In the genomic region with DNA sequence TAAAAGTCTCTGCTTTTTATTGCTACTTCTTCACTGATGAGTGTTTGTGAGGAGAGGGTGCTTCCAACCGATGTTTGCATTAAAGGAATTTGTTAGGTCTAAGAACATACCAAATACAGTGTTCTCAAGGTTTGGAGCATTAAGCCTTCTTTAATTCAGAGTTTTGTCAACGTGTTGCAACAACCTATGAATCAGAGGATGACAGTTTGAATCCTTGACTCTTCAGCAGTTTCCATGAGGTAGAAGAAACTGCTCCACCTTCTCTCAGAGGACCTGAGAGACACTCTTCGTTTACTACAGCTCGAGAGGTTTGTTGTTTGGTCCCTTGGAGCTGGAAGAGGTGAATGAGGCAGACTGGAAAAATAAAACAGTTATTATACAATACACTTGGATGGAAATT, we compare ENCODE assay signal across 14 cellular contexts.
"Had no signal": no experiment of that assay in that cellular context is flagged by ENCODE, and none has a peak within 500 bp of the region (broad histone marks: within the 10 kb centered on the region; RNA-seq: fewer than 3 reads in every experiment).

No MANE protein-coding gene starts in this region.

- DNase-seq: activated CD4-positive, alpha-beta T cell treated with anti-CD3 and anti-CD28 coated beads, Interleukin-2, amount 10 ng/mL, durations not matched to agents 7 days and 5 days; activated CD8-positive, alpha-beta memory T cell treated with anti-CD3 and anti-CD28 coated beads, Interleukin-2, amount 50 U/mL, for 48 hours; activated gamma-delta T cell treated with Interleukin-2 at 50 U/mL for 16 hours; effector memory CD8-positive, alpha-beta T cell; mucosa of descending colon; naive thymus-derived CD4-positive, alpha-beta T cell; stimulated activated CD4-positive, alpha-beta T cell treated with anti-CD3 and anti-CD28 coated beads, Interleukin-2, amount 100 ng/mL, for 48 hours; thyroid gland had no signal

- H3K4me2 ChIP-seq: hepatocyte had no signal

- H3K9me3 Mint-ChIP-seq: activated CD4-positive, alpha-beta T cell treated with anti-CD3 and anti-CD28 coated beads, Interleukin-2, amount 10 ng/mL, durations not matched to agents 7 days and 5 days; effector memory CD8-positive, alpha-beta T cell had no signal

- H3K36me3 ChIP-seq: thyroid gland had no signal

- H3K27ac Mint-ChIP-seq: activated CD4-positive, alpha-beta T cell treated with anti-CD3 and anti-CD28 coated beads, Interleukin-2, amount 10 ng/mL, durations not matched to agents 7 days and 5 days; activated naive CD8-positive, alpha-beta T cell; dendritic cell treated with granulocyte-macrophage colony-stimulating factor and Interleukin-4, amounts not matched to agents 40 ng/mL and 50 ng/mL, for 4 days; naive thymus-derived CD4-positive, alpha-beta T cell; stimulated activated memory B cell treated with anti-CD40 and anti-IgM and Interleukin-4, amounts not matched to agents 10 μg/mL and 1 μg/mL and 100 μg/mL, for 72 hours had no signal

- H2AFZ ChIP-seq: hepatocyte had no signal

- H3K27me3 ChIP-seq: hepatocyte, thyroid gland had no signal

- H3K36me3 Mint-ChIP-seq: activated naive CD8-positive, alpha-beta T cell; naive thymus-derived CD4-positive, alpha-beta T cell; stimulated activated memory B cell treated with anti-CD40 and anti-IgM and Interleukin-4, amounts not matched to agents 10 μg/mL and 1 μg/mL and 100 μg/mL, for 72 hours had no signal

- H3K27me3 Mint-ChIP-seq: brain; stimulated activated memory B cell treated with anti-CD40 and anti-IgM and Interleukin-4, amounts not matched to agents 10 μg/mL and 1 μg/mL and 100 μg/mL, for 72 hours had no signal

- ATAC-seq: effector memory CD8-positive, alpha-beta T cell; left lobe of liver; mucosa of descending colon; naive thymus-derived CD4-positive, alpha-beta T cell had no signal

- H3K4me3 Mint-ChIP-seq: activated CD4-positive, alpha-beta T cell treated with anti-CD3 and anti-CD28 coated beads, Interleukin-2, amount 10 ng/mL, durations not matched to agents 7 days and 5 days; activated naive CD8-positive, alpha-beta T cell; brain; dendritic cell treated with granulocyte-macrophage colony-stimulating factor and Interleukin-4, amounts not matched to agents 40 ng/mL and 50 ng/mL, for 4 days; effector memory CD8-positive, alpha-beta T cell; naive thymus-derived CD4-positive, alpha-beta T cell; stimulated activated memory B cell treated with anti-CD40 and anti-IgM and Interleukin-4, amounts not matched to agents 10 μg/mL and 1 μg/mL and 100 μg/mL, for 72 hours had no signal

- H3K4me3 ChIP-seq: hepatocyte, mucosa of descending colon, thyroid gland had no signal

- H3K9me3 ChIP-seq: mucosa of descending colon, thyroid gland had no signal

- H3K4me1 Mint-ChIP-seq: activated CD4-positive, alpha-beta T cell treated with anti-CD3 and anti-CD28 coated beads, Interleukin-2, amount 10 ng/mL, durations not matched to agents 7 days and 5 days; stimulated activated memory B cell treated with anti-CD40 and anti-IgM and Interleukin-4, amounts not matched to agents 10 μg/mL and 1 μg/mL and 100 μg/mL, for 72 hours had no signal

- H3K27ac ChIP-seq: hepatocyte, thyroid gland had no signal
